ENCODE assay signal across 12 cellular contexts in the genomic region with DNA sequence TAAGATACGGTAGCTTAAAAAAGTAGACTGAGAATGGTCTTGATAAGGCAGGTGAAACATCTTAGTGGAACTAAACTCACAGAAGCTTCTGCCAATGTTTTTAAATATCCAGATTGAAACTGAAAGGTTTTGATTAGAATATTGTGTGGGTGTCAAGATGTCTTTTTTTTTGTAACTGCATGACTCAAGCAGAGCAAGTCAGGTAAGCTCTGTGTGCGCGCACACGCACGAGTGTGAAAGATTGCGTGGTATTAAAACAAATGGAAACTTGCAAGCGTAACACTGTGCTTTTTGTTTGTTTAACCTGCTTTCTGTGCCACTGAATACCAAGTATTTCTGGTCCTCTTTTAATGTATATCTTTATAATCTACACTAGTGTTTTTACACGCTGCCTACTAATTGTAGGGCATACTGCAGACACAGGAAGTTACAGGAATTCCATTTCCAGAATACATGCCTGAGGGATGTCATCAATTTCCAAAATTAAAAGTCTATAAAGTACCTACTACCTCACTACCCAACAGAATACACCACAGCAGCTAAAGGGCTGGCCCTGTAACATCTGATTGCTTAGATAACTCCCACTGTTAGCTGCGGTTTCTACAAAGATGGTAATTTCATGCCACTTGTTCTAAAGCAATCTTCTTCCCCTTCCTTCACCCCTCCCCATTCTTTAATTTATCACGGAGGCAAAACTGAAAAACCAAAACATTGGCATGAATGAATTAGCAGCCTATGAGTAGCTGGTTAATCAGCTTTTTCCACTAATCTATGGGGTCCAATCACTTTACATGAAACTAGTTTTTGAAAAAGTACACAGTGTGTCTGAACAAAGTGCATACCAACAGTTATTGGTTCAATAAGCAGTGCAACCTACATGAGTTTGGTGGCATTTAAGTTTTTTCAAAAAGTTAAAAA.
DNase-seq lines count a peak whose midpoint lies in the region; ATAC-seq and TF ChIP-seq lines count a peak whose summit lies in the region.
"Had no signal": no experiment of that assay in that cellular context is flagged by ENCODE, and none has a peak within 500 bp of the region (broad histone marks: within the 10 kb centered on the region; RNA-seq: fewer than 3 reads in every experiment).

No MANE protein-coding gene starts in this region.

- H3K4me3 ChIP-seq in neuronal stem cell (ENCODE audit: low read length in 2 of 2), result no peak overlapping the region
- H3K4me3 ChIP-seq: GM23248 had no signal

- H3K4ac ChIP-seq in neuronal stem cell (ENCODE audit: low read length), result no peak overlapping the region

- no peaks in the 10 kb centered on the region for H3K27me3 ChIP-seq in neuronal stem cell (ENCODE audit: control insufficient read depth in 3 of 3, insufficient read depth in 3 of 3, low read depth in 1 of 3, low read length in 3 of 3)

- H2AK5ac ChIP-seq in neuronal stem cell (ENCODE audit: low read depth, low read length), result no peak overlapping the region

- H3K4me3 Mint-ChIP-seq in activated B cell treated with CpG ODN at 0.5 μM for 24 hours, result no peak overlapping the region
- no peak overlapping the region for H3K4me3 Mint-ChIP-seq in memory B cell
- no peak overlapping the region for H3K4me3 Mint-ChIP-seq in glutamatergic neuron (ENCODE audit: unreplicated experiment)

- H2BK120ac ChIP-seq in neuronal stem cell (ENCODE audit: low read depth, low read length), result no peak overlapping the region

- peaks cover 28% of the 10 kb centered on the region for H3K36me3 Mint-ChIP-seq in activated B cell treated with CpG ODN at 0.5 μM for 24 hours (ENCODE audit: low read depth)
- peaks cover 15% of the 10 kb centered on the region for H3K36me3 Mint-ChIP-seq in memory B cell
- H3K36me3 Mint-ChIP-seq in glutamatergic neuron (ENCODE audit: unreplicated experiment), result no peaks in the 10 kb centered on the region

- no peak overlapping the region for H2BK5ac ChIP-seq in neuronal stem cell (ENCODE audit: low read length)

- H2AFZ ChIP-seq in neuronal stem cell (ENCODE audit: low read length), result no peak overlapping the region
- H2AFZ ChIP-seq: GM23248, parathyroid adenoma had no signal

- H3K27me3 Mint-ChIP-seq in activated B cell treated with CpG ODN at 0.5 μM for 24 hours, result no peaks in the 10 kb centered on the region
- H3K27me3 Mint-ChIP-seq in memory B cell, result no peaks in the 10 kb centered on the region
- H3K27me3 Mint-ChIP-seq in glutamatergic neuron (ENCODE audit: unreplicated experiment), result no peaks in the 10 kb centered on the region

- no peak overlapping the region for H4K8ac ChIP-seq in neuronal stem cell (ENCODE audit: low read depth, low read length)

- H3K23ac ChIP-seq in neuronal stem cell (ENCODE audit: low read depth, low read length, poor library complexity), result no peak overlapping the region

- no peak overlapping the region for H3K4me2 ChIP-seq in neuronal stem cell (ENCODE audit: insufficient read depth, low read length, poor library complexity, severe bottlenecking)

- no peak overlapping the region for H3K9ac ChIP-seq in neuronal stem cell (ENCODE audit: low read depth, low read length, poor library complexity)
- H3K9ac ChIP-seq: GM23248, parathyroid adenoma had no signal

- no CpG with 5 or more reads among the region's 10 CpGs for WGBS in neuronal stem cell (ENCODE audit: extremely low coverage in 2 of 2, insufficient read length in 2 of 2, insufficient replicate concordance in 1 of 2), 2 donors

- CTCF ChIA-PET in activated B cell treated with CpG ODN at 0.5 μM for 24 hours (lab: Charles Lee), result interaction anchor here (0.8 to 1.0 kb wide), 2 partner anchors 26 to 500 kb away, joined by 3 read pairs; no protein-coding TSS in a partner anchor

- H3K9me3 ChIP-seq in neuronal stem cell (replicated peaks in 1 of 2; ENCODE audit: control insufficient read depth in 2 of 2, insufficient read depth in 1 of 2, low read depth in 1 of 2, low read length in 2 of 2), result no peaks in the 10 kb centered on the region

- H3K9me3 Mint-ChIP-seq in activated B cell treated with CpG ODN at 0.5 μM for 24 hours, result no peaks in the 10 kb centered on the region
- H3K9me3 Mint-ChIP-seq in memory B cell, result no peaks in the 10 kb centered on the region
- H3K9me3 Mint-ChIP-seq in glutamatergic neuron (ENCODE audit: unreplicated experiment), result peaks cover 3% of the 10 kb centered on the region

- no peak overlapping the region for H3K18ac ChIP-seq in neuronal stem cell (ENCODE audit: low read length)

- H2BK12ac ChIP-seq in neuronal stem cell (ENCODE audit: low read length), result no peak overlapping the region

- H3K4me1 Mint-ChIP-seq in activated B cell treated with CpG ODN at 0.5 μM for 24 hours (peaks cover 33% of the 10 kb centered on the region), memory B cell (no peaks in the 10 kb centered on the region), glutamatergic neuron (ENCODE audit: low read depth, unreplicated experiment) (peaks cover 9% of the 10 kb centered on the region)

- TF ChIP-seq CTCF in activated B cell treated with CpG ODN at 0.5 μM for 24 hours (IDR thresholded peaks at IDR 0.05), result no peak
- no peak for TF ChIP-seq CTCF in glutamatergic neuron (IDR thresholded peaks at IDR 0.05; ENCODE audit: partially characterized antibody, unreplicated experiment)

- intact Hi-C loops in activated B cell treated with CpG ODN at 0.5 μM for 24 hours (cut with micrococcal nuclease), result no loop called here

- no peak overlapping the region for H3K27ac ChIP-seq in neuronal stem cell (replicated peaks; ENCODE audit: low read length)
- H3K27ac ChIP-seq: GM23248, parathyroid adenoma had no signal

- DNase-seq in EH (ENCODE audit: low read depth) (peak; percentile 38), activated B cell treated with CpG ODN at 0.5 μM for 24 hours (no peak), memory B cell (ENCODE audit: low spot score in 2 of 2) (no peak), T1000 (lab: John Stamatoyannopoulos, UW) (no peak), neuronal stem cell (ENCODE audit: low spot score) (no peak), glutamatergic neuron (no peak)
- DNase-seq: GM23248, NCI-H1417 treated with DMSO at 0.1 percent for 48 hours had no signal

- peaks cover 8 to 46% of the 10 kb centered on the region in 2 donors for H3K36me3 ChIP-seq in neuronal stem cell (replicated peaks in 1 of 2; ENCODE audit: control insufficient read depth in 2 of 2, insufficient read depth in 2 of 2, low read length in 2 of 2)

- no peak overlapping the region for H3K14ac ChIP-seq in neuronal stem cell (ENCODE audit: low read length)

- no peak overlapping the region for H3K27ac Mint-ChIP-seq in activated B cell treated with CpG ODN at 0.5 μM for 24 hours
- peak overlapping the region; percentile 43 for H3K27ac Mint-ChIP-seq in memory B cell
- H3K27ac Mint-ChIP-seq in glutamatergic neuron (ENCODE audit: unreplicated experiment), result no peak overlapping the region

- POLR2A ChIA-PET in activated B cell treated with CpG ODN at 0.5 μM for 24 hours (lab: Charles Lee), result interaction anchor here (0.8 kb wide), 1 partner anchor 271 kb away, joined by 3 read pairs; no protein-coding TSS in a partner anchor

- ATAC-seq in HG02610 (IDR thresholded peaks at IDR 0.05; ENCODE audit: unreplicated experiment), result peak; percentile 55
- ATAC-seq in activated B cell treated with CpG ODN at 0.5 μM for 24 hours (ENCODE audit: low read depth), result peak; percentile 45
- ATAC-seq in memory B cell (ENCODE audit: low read depth), result no peak
- no peak for ATAC-seq in GM21515 (IDR thresholded peaks at IDR 0.05; ENCODE audit: unreplicated experiment)
- ATAC-seq: esophagus mucosa had no signal

- H3K4me1 ChIP-seq in neuronal stem cell (ENCODE audit: control insufficient read depth in 2 of 2, insufficient read depth in 1 of 2, low read depth in 1 of 2, low read length in 2 of 2), result peaks cover 7 to 30% of the 10 kb centered on the region in 2 donors
- H3K4me1 ChIP-seq: parathyroid adenoma had no signal

- H3K79me1 ChIP-seq in neuronal stem cell (ENCODE audit: low read depth, low read length), result no peaks in the 10 kb centered on the region

- H4K91ac ChIP-seq in neuronal stem cell (ENCODE audit: low read depth, low read length, poor library complexity), result no peak overlapping the region

- no peak overlapping the region for H2BK15ac ChIP-seq in neuronal stem cell (ENCODE audit: low read length)

Comparison
In these comparisons a context has a peak if more than half of its experiments do, and no peak if none do; other contexts are left out.
1. ATAC-seq: peak in HG02610 (single experiment) and activated B cell treated with CpG ODN at 0.5 μM for 24 hours (single experiment); none in memory B cell (single experiment) and GM21515 (single experiment).